ENCODE assay signal across 18 cellular contexts in the genomic region with DNA sequence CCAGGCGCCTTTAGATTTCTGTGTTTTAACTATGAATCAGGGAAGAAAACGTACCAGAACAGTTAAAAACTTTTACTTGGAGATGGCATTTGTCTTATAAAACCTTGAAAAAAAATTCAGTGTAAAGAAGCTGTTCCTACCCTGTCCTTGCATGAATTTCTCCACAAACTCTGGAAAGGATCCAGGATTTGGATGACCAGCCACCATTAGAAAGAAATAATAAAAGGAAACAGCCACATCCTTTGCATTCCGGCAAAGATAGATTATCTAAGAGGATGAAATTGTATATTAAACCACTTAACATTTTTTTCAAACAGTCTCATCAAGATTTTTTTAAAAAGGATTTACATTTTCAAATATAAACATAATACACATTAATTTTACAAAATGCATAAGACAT. TPM values are rescaled to one million over a fixed set of nuclear protein-coding genes. Genes with fewer than 3 reads are reported as not detected.
"Had no signal": no experiment of that assay in that cellular context is flagged by ENCODE, and none has a peak within 500 bp of the region (broad histone marks: within the 10 kb centered on the region; RNA-seq: fewer than 3 reads in every experiment).

No MANE protein-coding gene starts in this region.

- H3K36me3 Mint-ChIP-seq: stimulated activated effector memory CD8-positive, alpha-beta T cell treated with anti-CD3 and anti-CD28 coated beads, Interleukin-12 subunit alpha, Interleukin-12 subunit beta, amount 100 ng/mL, for 72 hours had no signal

- H3K27ac Mint-ChIP-seq: stimulated activated effector memory CD8-positive, alpha-beta T cell treated with anti-CD3 and anti-CD28 coated beads, Interleukin-12 subunit alpha, Interleukin-12 subunit beta, amount 100 ng/mL, for 72 hours; type B pancreatic cell had no signal

- FAIRE-seq: endometrium, urothelium cell line had no signal

- DNase-seq: effector memory CD4-positive, alpha-beta T cell; foreskin fibroblast; head of caudate nucleus; hippocampal formation; midbrain; occipital lobe; retina; right lobe of liver; stimulated activated CD4-positive, alpha-beta T cell treated with anti-CD3 and anti-CD28 coated beads, Interleukin-4, amount 100 ng/mL, for 1 hour; stimulated activated CD8-positive, alpha-beta memory T cell treated with anti-CD3 and anti-CD28 coated beads, Interleukin-4, amount 100 ng/mL, for 48 hours; stimulated activated naive CD8-positive, alpha-beta T cell treated with anti-CD3 and anti-CD28 coated beads, Interleukin-15, Interleukin-2, amounts not matched to agents 100 U/mL and 50 U/mL, for 24 hours; thyroid gland had no signal

- H3K4me1 Mint-ChIP-seq: stimulated activated effector memory CD8-positive, alpha-beta T cell treated with anti-CD3 and anti-CD28 coated beads, Interleukin-12 subunit alpha, Interleukin-12 subunit beta, amount 100 ng/mL, for 72 hours had no signal

- H3K4me3 Mint-ChIP-seq: natural killer cell treated with Interleukin-12 subunit alpha and Interleukin-12 subunit beta and Interleukin-15 and Interleukin-18, amount 100 ng/mL, for 72 hours; stimulated activated effector memory CD8-positive, alpha-beta T cell treated with anti-CD3 and anti-CD28 coated beads, Interleukin-12 subunit alpha, Interleukin-12 subunit beta, amount 100 ng/mL, for 72 hours; type B pancreatic cell had no signal

- H3K9me3 Mint-ChIP-seq: type B pancreatic cell had no signal

- H3K27me3 Mint-ChIP-seq: type B pancreatic cell had no signal

RNA-seq across cellular contexts. Expression of gene SULT1E1, which starts 10.6 kb away (rescaled TPM):
- total RNA-seq: esophagus muscularis mucosa; natural killer cell treated with Interleukin-12 subunit alpha and Interleukin-12 subunit beta and Interleukin-15 and Interleukin-18, amount 100 ng/mL, for 72 hours; thyroid gland had no signal
